Comparison of ENCODE assay signal across 9 cellular contexts in the genomic region with DNA sequence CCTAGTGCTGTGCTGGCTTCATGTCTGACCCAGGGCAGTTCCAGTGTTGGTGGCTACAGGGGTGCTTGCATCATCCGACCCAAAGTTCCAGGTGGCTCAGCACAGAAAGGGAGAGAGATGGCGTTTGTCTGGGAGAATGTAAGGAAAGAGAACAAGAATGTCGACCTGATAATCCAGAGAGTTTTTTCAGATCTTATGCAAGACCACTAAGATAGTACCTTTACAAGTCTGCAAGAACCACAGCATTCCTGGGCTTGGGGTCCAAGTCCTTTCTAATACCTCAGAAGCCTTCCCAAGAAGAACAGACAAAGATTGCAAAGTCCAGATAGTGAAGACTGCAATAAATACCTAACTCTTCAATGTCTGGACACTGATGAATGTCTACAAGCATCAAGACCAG.
"Had no signal": no experiment of that assay in that cellular context is flagged by ENCODE, and none has a peak within 500 bp of the region (broad histone marks: within the 10 kb centered on the region; RNA-seq: fewer than 3 reads in every experiment).

No MANE protein-coding gene starts in this region.

- DNase-seq: IMR-90, KBM-7, KG1 had no signal

- H3K27ac ChIP-seq: HL-60, KMS-11 had no signal

- H3K4me3 ChIP-seq: K562 had no signal

- H3K4me1 Mint-ChIP-seq: IgD-negative memory B cell had no signal

- H3K4me2 ChIP-seq: KMS-11 had no signal

- H3K36me3 Mint-ChIP-seq: IgD-negative memory B cell had no signal

- FAIRE-seq: HepG2, HTR-8/SVneo, K562 had no signal

- H3K27ac Mint-ChIP-seq: IgD-negative memory B cell had no signal

- ATAC-seq: HepG2, K562 had no signal

- H3K27me3 Mint-ChIP-seq: IgD-negative memory B cell had no signal

- H3K4me3 Mint-ChIP-seq: IgD-negative memory B cell had no signal

- H3K9ac ChIP-seq: KMS-11 had no signal
